Comparison of ENCODE assay signal across 19 cellular contexts in genomic region chr5:92911293-92911692, GRCh38.
DNase-seq lines count a peak whose midpoint lies in the region; ATAC-seq and TF ChIP-seq lines count a peak whose summit lies in the region.
"Had no signal": no experiment of that assay in that cellular context is flagged by ENCODE, and none has a peak within 500 bp of the region (broad histone marks: within the 10 kb centered on the region; RNA-seq: fewer than 3 reads in every experiment).

No MANE protein-coding gene starts in this region.

- H3K27me3 ChIP-seq in GM23338 (ENCODE audit: insufficient read depth) (no peaks in the 10 kb centered on the region), Panc1 (ENCODE audit: control insufficient read depth, insufficient read depth, low read length) (no peaks in the 10 kb centered on the region), iPS-18a (ENCODE audit: control insufficient read depth, insufficient read depth, low read length) (peaks cover 3% of the 10 kb centered on the region), body of pancreas (no peaks in the 10 kb centered on the region)
- H3K27me3 ChIP-seq: BLaER1 had no signal

- H3K9me3 Mint-ChIP-seq in GM23338 (no peaks in the 10 kb centered on the region), neural crest cell (peaks cover 5% of the 10 kb centered on the region)

- BruUV-seq in Panc1 (replicated peaks; lab: Mats Ljungman, UMichigan) = no TSS peak

- no peak overlapping the region for H2AFZ ChIP-seq in GM23338

- no peak overlapping the region for H3K9ac ChIP-seq in iPS-18a (ENCODE audit: low read length)
- H3K9ac ChIP-seq: BLaER1 had no signal

- peak; percentile 46 for ATAC-seq in GM23338
- ATAC-seq in Panc1 = no peak
- no peak for ATAC-seq in body of pancreas
- no peak for ATAC-seq in GM19328 (IDR thresholded peaks at IDR 0.05; ENCODE audit: unreplicated experiment)
- ATAC-seq: A549 had no signal

- H3K4me3 Mint-ChIP-seq in GM23338 (peak overlapping the region; percentile 38; the same call in 2 of the 3 replicates), neural crest cell (no peak overlapping the region)
- H3K4me3 Mint-ChIP-seq: CD14-positive monocyte; CD4-positive, alpha-beta memory T cell had no signal

- DNase-seq in GM23338 (ENCODE audit: low spot score) (peak; percentile 15), Panc1 (ENCODE audit: low read depth, low spot score) (no peak), neural crest cell (ENCODE audit: low read depth, low spot score) (no peak), posterior vena cava (ENCODE audit: low spot score) (no peak), body of pancreas (no peak)
- DNase-seq: CD4-positive, alpha-beta memory T cell; DMS153; DMS79; GDM1; GOT3; IMR-90 had no signal

- H3F3A ChIP-seq in GM23338 (replicated peaks; ENCODE audit: low read depth) = no peaks in the 10 kb centered on the region

- H3K36me3 ChIP-seq in GM23338 (ENCODE audit: insufficient read depth) = no peaks in the 10 kb centered on the region
- H3K36me3 ChIP-seq in Panc1 (ENCODE audit: control insufficient read depth, insufficient read depth, low read length) = no peaks in the 10 kb centered on the region
- H3K36me3 ChIP-seq in iPS-18a (ENCODE audit: control insufficient read depth, low read depth, low read length) = no peaks in the 10 kb centered on the region
- no peaks in the 10 kb centered on the region for H3K36me3 ChIP-seq in body of pancreas (replicated peaks in 1 of 2; ENCODE audit: insufficient read depth in 1 of 2, low read depth in 2 of 2)
- H3K36me3 ChIP-seq: BLaER1, HAP-1 had no signal

- H3K4me1 ChIP-seq in GM23338 (ENCODE audit: insufficient read depth) (peaks cover 35% of the 10 kb centered on the region), Panc1 (ENCODE audit: control insufficient read depth, insufficient read depth, low read length) (peaks cover 3% of the 10 kb centered on the region; the same call in 1 of the 2 replicates), iPS-18a (ENCODE audit: control insufficient read depth, low read depth, low read length) (peaks cover 32% of the 10 kb centered on the region), body of pancreas (no peaks in the 10 kb centered on the region)
- H3K4me1 ChIP-seq: HAP-1 had no signal

- TF ChIP-seq CTCF in GM23338 (conservative IDR thresholded peaks at IDR 0.05; ENCODE audit: low read depth in 2 of 2) = no peak
- TF ChIP-seq CTCF in Panc1 (IDR thresholded peaks at IDR 0.05) = no peak
- no peak for TF ChIP-seq CTCF in neural crest cell (conservative IDR thresholded peaks at IDR 0.05)
- TF ChIP-seq CTCF in body of pancreas (IDR thresholded peaks at IDR 0.05) = no peak

- no peaks in the 10 kb centered on the region for H3K36me3 Mint-ChIP-seq in GM23338 (ENCODE audit: low read depth)
- no peaks in the 10 kb centered on the region for H3K36me3 Mint-ChIP-seq in neural crest cell (ENCODE audit: low read depth)
- H3K36me3 Mint-ChIP-seq: CD14-positive monocyte; CD4-positive, alpha-beta memory T cell had no signal

- POLR2A ChIA-PET in Panc1 (lab: Charles Lee) = no interaction called here

- H3K4me2 ChIP-seq in GM23338 = peak overlapping the region; percentile 50
- H3K4me2 ChIP-seq: A549, BLaER1 had no signal

- CTCF ChIA-PET in Panc1 (lab: Charles Lee) = no interaction called here

- no peak for TF ChIP-seq POLR2A in body of pancreas (IDR thresholded peaks at IDR 0.05)

- H3K4me1 Mint-ChIP-seq in GM23338 (peaks cover 42% of the 10 kb centered on the region), neural crest cell (peaks cover 83% of the 10 kb centered on the region)
- H3K4me1 Mint-ChIP-seq: CD14-positive monocyte; CD4-positive, alpha-beta memory T cell had no signal

- H3K79me2 ChIP-seq in GM23338 (replicated peaks; ENCODE audit: insufficient read depth) = no peaks in the 10 kb centered on the region

- in situ Hi-C loops in Panc1 (cut with HindIII; ENCODE audit: low pct_unique_long_range_greater_than_20kb, low sequenced_read_pairs) = no loop called here

- peaks cover 3% of the 10 kb centered on the region for H3K27me3 Mint-ChIP-seq in GM23338 (ENCODE audit: insufficient read depth, low read depth, poor library complexity)
- no peaks in the 10 kb centered on the region for H3K27me3 Mint-ChIP-seq in neural crest cell (ENCODE audit: low read depth)
- H3K27me3 Mint-ChIP-seq: CD4-positive, alpha-beta memory T cell had no signal

- H3K27ac Mint-ChIP-seq in GM23338 (no peak overlapping the region; the same call in 1 of the 2 replicates), neural crest cell (ENCODE audit: unreplicated experiment) (peak overlapping the region; percentile 9)
- H3K27ac Mint-ChIP-seq: CD14-positive monocyte; CD4-positive, alpha-beta memory T cell had no signal

- H3K9me2 ChIP-seq in GM23338 (ENCODE audit: insufficient read depth) = no peaks in the 10 kb centered on the region

- intact Hi-C loops in Panc1 (cut with micrococcal nuclease; ENCODE audit: unreplicated experiment) = no loop called here
- intact Hi-C loops in posterior vena cava (cut with DNase I) = no loop called here
- intact Hi-C loops in body of pancreas (cut with DNase I) = no loop called here

- no peak overlapping the region for H3K4me3 ChIP-seq in GM23338
- H3K4me3 ChIP-seq in Panc1 (ENCODE audit: low read depth in 2 of 2, low read length in 2 of 2) = no peak overlapping the region
- peak overlapping the region; percentile 15 for H3K4me3 ChIP-seq in iPS-18a (ENCODE audit: low read length)
- H3K4me3 ChIP-seq in body of pancreas = no peak overlapping the region
- H3K4me3 ChIP-seq: A549, BLaER1, HAP-1 had no signal

- no peaks in the 10 kb centered on the region for H4K20me1 ChIP-seq in GM23338 (replicated peaks; ENCODE audit: insufficient read depth)
- H4K20me1 ChIP-seq: BLaER1 had no signal

- no peaks in the 10 kb centered on the region for H3K9me3 ChIP-seq in Panc1 (ENCODE audit: control insufficient read depth, insufficient read depth, low read depth, low read length)
- no peaks in the 10 kb centered on the region for H3K9me3 ChIP-seq in iPS-18a (ENCODE audit: control insufficient read depth, low read depth, low read length)
- H3K9me3 ChIP-seq in body of pancreas = no peaks in the 10 kb centered on the region
- H3K9me3 ChIP-seq: A549, BLaER1, HAP-1 had no signal

- no peak overlapping the region for H3K27ac ChIP-seq in GM23338 (ENCODE audit: low read depth)
- H3K27ac ChIP-seq in Panc1 (ENCODE audit: low read length) = peak overlapping the region; percentile 65; the same call in 1 of the 2 replicates
- H3K27ac ChIP-seq in iPS-18a (ENCODE audit: low read length) = no peak overlapping the region
- no peak overlapping the region for H3K27ac ChIP-seq in body of pancreas
- H3K27ac ChIP-seq: 22Rv1, A549, BLaER1, HL-60 had no signal

TF ChIP-seq in GM23338, 12 proteins besides CTCF, POLR2A, EP300 and RAD21 (continues in another document):
- TF ChIP-seq ZNF462 (CRISPR knock-in tag; IDR thresholded peaks at IDR 0.05) = 0 out of 2 replicates have a peak, but pooled peaks have one; percentile 29
